Comparison of ENCODE assay signal across 10 cellular contexts in genomic region chr9:34744295-34745221, GRCh38. TPM values are rescaled to one million over a fixed set of nuclear protein-coding genes. Genes with fewer than 3 reads are reported as not detected.
DNase-seq lines count a peak whose midpoint lies in the region; ATAC-seq, FAIRE-seq and TF ChIP-seq lines count a peak whose summit lies in the region.
"Had no signal": no experiment of that assay in that cellular context is flagged by ENCODE, and none has a peak within 500 bp of the region (broad histone marks: within the 10 kb centered on the region; RNA-seq: fewer than 3 reads in every experiment).

No MANE protein-coding gene starts in this region.

- no peak overlapping the region for H3K9ac ChIP-seq in mesendoderm (ENCODE audit: low read length)

- no peak overlapping the region for H2BK5ac ChIP-seq in mesendoderm (ENCODE audit: low read length)

- H3K27me3 Mint-ChIP-seq in CD14-positive monocyte (ENCODE audit: low read depth in 3 of 3): peaks cover 6 to 14% (median 13%) of the 10 kb centered on the region in 3 donors

- TF ChIP-seq CTCF in bronchial epithelial cell (IDR thresholded peaks at IDR 0.05; ENCODE audit: insufficient read depth, low read length, severe bottlenecking) (no peak), CD14-positive monocyte (IDR thresholded peaks at IDR 0.05) (no peak)

- H3K79me2 ChIP-seq in mesendoderm (ENCODE audit: control insufficient read depth, insufficient read depth, low read length): no peaks in the 10 kb centered on the region

- H3K4ac ChIP-seq in mesendoderm (ENCODE audit: low read depth, low read length): no peak overlapping the region

- intact Hi-C loops in CD14-positive monocyte (cut with micrococcal nuclease): no loop called here

- H3K4me1 ChIP-seq in mesendoderm (ENCODE audit: control insufficient read depth, low read depth, low read length): no peaks in the 10 kb centered on the region

- H3K4me1 Mint-ChIP-seq in CD14-positive monocyte: peaks cover 5% of the 10 kb centered on the region

- H2AK5ac ChIP-seq in mesendoderm (ENCODE audit: low read length): no peak overlapping the region

- no peak overlapping the region for H2BK15ac ChIP-seq in mesendoderm (replicated peaks; ENCODE audit: low read depth)

- no peaks in the 10 kb centered on the region for H3K36me3 Mint-ChIP-seq in CD14-positive monocyte

- H2BK120ac ChIP-seq in mesendoderm (ENCODE audit: low read depth, low read length): no peak overlapping the region

- H3K9me3 Mint-ChIP-seq in CD14-positive monocyte: peaks cover 0 to 14% (median 10%) of the 10 kb centered on the region in 7 donors

- H3K36me3 ChIP-seq in bronchial epithelial cell (ENCODE audit: control insufficient read depth, insufficient read depth, low read length): no peaks in the 10 kb centered on the region
- H3K36me3 ChIP-seq in mesendoderm (ENCODE audit: control insufficient read depth, insufficient read depth, low read length): no peaks in the 10 kb centered on the region

- ATAC-seq in HG03521 (IDR thresholded peaks at IDR 0.05; ENCODE audit: unreplicated experiment) (no peak), GM19463 (IDR thresholded peaks at IDR 0.05; ENCODE audit: unreplicated experiment) (no peak)

- no peak overlapping the region for H3K23ac ChIP-seq in mesendoderm (ENCODE audit: low read length)

- no peaks in the 10 kb centered on the region for H3K27me3 ChIP-seq in bronchial epithelial cell (ENCODE audit: control insufficient read depth, insufficient read depth, low read length)
- H3K27me3 ChIP-seq in mesendoderm (ENCODE audit: insufficient read depth, low read length, poor library complexity): no peaks in the 10 kb centered on the region

- H3K27ac Mint-ChIP-seq in CD14-positive monocyte: no peak overlapping the region

- no peak overlapping the region for H3K27ac ChIP-seq in mesendoderm (ENCODE audit: low read depth, low read length)

- H3K4me3 ChIP-seq in bronchial epithelial cell (ENCODE audit: low read depth, low read length) (no peak overlapping the region), mesendoderm (ENCODE audit: low read length) (no peak overlapping the region)

- no CpG with 5 or more reads among the region's 2 CpGs for WGBS in mesendoderm (ENCODE audit: extremely low coverage, insufficient coverage, low lambda C conversion rate)

- no peak overlapping the region for H3K4me2 ChIP-seq in mesendoderm (ENCODE audit: low read length)

- H3K4me3 Mint-ChIP-seq in CD14-positive monocyte: no peak overlapping the region

- DNase-seq in COR-L47 (lab: John Stamatoyannopoulos, UW) (peak; percentile 5), NCI-H1105 (lab: John Stamatoyannopoulos, UW) (peak; percentile 50), bronchial epithelial cell (ENCODE audit: low read depth) (peak; percentile 100), mesendoderm (peak; percentile 1), Ammon's horn (ENCODE audit: low spot score) (no peak), CD14-positive monocyte (ENCODE audit: low spot score) (no peak)

- no peak overlapping the region for H3K56ac ChIP-seq in mesendoderm (ENCODE audit: low read length)

- no peaks in the 10 kb centered on the region for H3K79me1 ChIP-seq in mesendoderm (ENCODE audit: low read length)

- peak; percentile 100 for FAIRE-seq in bronchial epithelial cell (lab: Jason Lieb, UNC)
- FAIRE-seq: G401.6 had no signal

- H4K5ac ChIP-seq in mesendoderm (ENCODE audit: low read length): no peak overlapping the region

- H3K18ac ChIP-seq in mesendoderm (ENCODE audit: low read length): no peak overlapping the region

- no peak overlapping the region for H4K8ac ChIP-seq in mesendoderm (ENCODE audit: low read depth, low read length)

RNA-seq across cellular contexts. Expression of gene CCL21, which starts 34.6 kb away (rescaled TPM):
- not detected in 2 replicates for total RNA-seq in bronchial epithelial cell
- not detected for polyA plus RNA-seq in mesendoderm (2013, experiment 1 of 2)
- polyA plus RNA-seq in mesendoderm (2013, experiment 2 of 2): not detected
- not detected for polyA plus RNA-seq in CD14-positive monocyte
- polyA plus RNA-seq: neural cell had no signal

RNA-seq across cellular contexts. Expression of gene CCL19, which starts 53.5 kb away (rescaled TPM):
- total RNA-seq in bronchial epithelial cell: not detected in 2 replicates
- polyA plus RNA-seq in mesendoderm (2013, experiment 1 of 2): not detected
- polyA plus RNA-seq in mesendoderm (2013, experiment 2 of 2): not detected
- not detected for polyA plus RNA-seq in CD14-positive monocyte
- polyA plus RNA-seq: neural cell had no signal

Comparison
In these comparisons a context has a peak if more than half of its experiments do, and no peak if none do; other contexts are left out.
1. DNase-seq: peak in COR-L47 (single experiment), NCI-H1105 (single experiment), bronchial epithelial cell (single experiment) and mesendoderm (single experiment); none in Ammon's horn (single experiment) and CD14-positive monocyte (single experiment).